1 cellular context compared by ENCODE assay signal in the genomic region with DNA sequence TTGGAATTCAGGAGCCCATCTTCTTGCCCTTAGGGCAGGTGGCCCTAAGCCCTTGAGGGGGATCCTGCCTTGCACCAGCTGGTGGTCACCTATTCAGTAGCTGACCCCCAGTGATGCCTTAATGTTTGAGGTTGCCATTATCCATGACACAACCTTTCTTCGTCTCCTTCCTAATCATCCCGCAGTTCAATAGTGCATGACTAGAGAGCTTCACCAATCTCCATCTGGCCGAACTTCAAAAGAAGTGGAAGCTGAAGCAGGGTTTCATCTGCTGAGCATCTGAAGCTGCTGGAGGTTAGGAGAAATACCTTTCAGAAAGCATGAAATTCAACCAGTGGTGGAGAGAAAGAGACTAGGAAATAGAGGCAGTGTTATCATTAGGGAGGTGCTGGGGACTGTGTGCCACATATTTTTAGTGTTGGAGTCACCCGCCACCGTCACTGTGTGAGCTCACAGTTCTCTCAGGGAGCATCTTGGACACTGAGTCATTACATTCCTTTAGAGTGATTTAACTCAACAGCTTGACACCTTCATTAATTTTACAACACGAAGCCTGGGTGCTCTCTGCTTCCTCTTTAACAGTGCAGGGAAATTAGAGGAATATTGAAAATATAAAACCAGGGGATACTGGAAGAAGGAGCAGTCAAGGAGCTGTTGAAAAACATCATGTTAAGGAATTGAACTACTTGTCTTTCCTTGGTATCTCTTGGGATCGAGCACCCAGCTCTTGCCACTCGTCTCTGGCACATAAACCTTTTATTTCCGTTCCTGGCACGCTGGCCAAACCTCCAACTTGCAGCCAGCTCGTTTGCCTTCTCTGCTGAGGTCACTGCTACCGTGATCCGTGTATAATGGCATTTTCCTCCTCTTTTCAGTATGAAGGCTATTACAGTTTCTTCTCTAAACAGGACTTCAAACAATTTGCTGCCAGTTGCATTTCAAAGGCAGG.
TF ChIP-seq lines count a peak whose summit lies in the region.

No MANE protein-coding gene starts in this region.

TF ChIP-seq in HEK293, 187 proteins besides CTCF, POLR2A, EP300 and RAD21 (continued from another document):
- TF ChIP-seq, protein P1, sequence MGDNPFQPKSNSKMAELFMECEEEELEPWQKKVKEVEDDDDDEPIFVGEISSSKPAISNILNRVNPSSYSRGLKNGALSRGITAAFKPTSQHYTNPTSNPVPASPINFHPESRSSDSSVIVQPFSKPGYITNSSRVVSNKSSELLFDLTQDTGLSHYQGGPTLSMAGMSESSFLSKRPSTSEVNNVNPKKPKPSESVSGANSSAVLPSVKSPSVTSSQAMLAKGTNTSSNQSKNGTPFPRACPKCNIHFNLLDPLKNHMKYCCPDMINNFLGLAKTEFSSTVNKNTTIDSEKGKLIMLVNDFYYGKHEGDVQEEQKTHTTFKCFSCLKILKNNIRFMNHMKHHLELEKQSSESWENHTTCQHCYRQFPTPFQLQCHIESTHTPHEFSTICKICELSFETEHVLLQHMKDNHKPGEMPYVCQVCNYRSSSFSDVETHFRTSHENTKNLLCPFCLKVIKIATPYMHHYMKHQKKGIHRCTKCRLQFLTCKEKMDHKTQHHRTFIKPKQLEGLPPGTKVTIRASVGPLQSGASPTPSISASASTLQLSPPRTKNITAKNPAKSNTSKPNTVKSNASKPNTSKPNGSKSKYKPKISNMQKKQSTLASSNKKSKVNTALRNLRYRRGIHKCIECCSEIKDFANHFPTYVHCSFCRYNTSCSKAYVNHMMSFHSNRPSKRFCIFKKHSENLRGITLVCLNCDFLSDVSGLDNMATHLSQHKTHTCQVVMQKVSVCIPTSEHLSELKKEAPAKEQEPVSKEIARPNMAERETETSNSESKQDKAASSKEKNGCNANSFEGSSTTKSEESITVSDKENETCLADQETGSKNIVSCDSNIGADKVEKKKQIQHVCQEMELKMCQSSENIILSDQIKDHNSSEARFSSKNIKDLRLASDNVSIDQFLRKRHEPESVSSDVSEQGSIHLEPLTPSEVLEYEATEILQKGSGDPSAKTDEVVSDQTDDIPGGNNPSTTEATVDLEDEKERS (tag by site-specific recombination; IDR thresholded peaks at IDR 0.05), result no peak
- TF ChIP-seq, protein P2, sequence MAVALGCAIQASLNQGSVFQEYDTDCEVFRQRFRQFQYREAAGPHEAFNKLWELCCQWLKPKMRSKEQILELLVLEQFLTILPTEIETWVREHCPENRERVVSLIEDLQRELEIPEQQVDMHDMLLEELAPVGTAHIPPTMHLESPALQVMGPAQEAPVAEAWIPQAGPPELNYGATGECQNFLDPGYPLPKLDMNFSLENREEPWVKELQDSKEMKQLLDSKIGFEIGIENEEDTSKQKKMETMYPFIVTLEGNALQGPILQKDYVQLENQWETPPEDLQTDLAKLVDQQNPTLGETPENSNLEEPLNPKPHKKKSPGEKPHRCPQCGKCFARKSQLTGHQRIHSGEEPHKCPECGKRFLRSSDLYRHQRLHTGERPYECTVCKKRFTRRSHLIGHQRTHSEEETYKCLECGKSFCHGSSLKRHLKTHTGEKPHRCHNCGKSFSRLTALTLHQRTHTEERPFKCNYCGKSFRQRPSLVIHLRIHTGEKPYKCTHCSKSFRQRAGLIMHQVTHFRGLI (tag by site-specific recombination; IDR thresholded peaks at IDR 0.05), result no peak
- peak; percentile 32; the same call in 1 of the 2 replicates for TF ChIP-seq ZSCAN4 (tag by site-specific recombination; IDR thresholded peaks at IDR 0.05)
- TF ChIP-seq ZNF26 (tag by site-specific recombination; IDR thresholded peaks at IDR 0.05), result no peak
- peak; percentile 40; the same call in 1 of the 2 replicates for TF ChIP-seq PRDM6 (tag by site-specific recombination; IDR thresholded peaks at IDR 0.05)
- TF ChIP-seq ZNF146 (tag by site-specific recombination; IDR thresholded peaks at IDR 0.05), result no peak
- TF ChIP-seq ZNF843 (tag by site-specific recombination; IDR thresholded peaks at IDR 0.05), result peak; percentile 42; the same call in 1 of the 2 replicates
- TF ChIP-seq, protein P3, sequence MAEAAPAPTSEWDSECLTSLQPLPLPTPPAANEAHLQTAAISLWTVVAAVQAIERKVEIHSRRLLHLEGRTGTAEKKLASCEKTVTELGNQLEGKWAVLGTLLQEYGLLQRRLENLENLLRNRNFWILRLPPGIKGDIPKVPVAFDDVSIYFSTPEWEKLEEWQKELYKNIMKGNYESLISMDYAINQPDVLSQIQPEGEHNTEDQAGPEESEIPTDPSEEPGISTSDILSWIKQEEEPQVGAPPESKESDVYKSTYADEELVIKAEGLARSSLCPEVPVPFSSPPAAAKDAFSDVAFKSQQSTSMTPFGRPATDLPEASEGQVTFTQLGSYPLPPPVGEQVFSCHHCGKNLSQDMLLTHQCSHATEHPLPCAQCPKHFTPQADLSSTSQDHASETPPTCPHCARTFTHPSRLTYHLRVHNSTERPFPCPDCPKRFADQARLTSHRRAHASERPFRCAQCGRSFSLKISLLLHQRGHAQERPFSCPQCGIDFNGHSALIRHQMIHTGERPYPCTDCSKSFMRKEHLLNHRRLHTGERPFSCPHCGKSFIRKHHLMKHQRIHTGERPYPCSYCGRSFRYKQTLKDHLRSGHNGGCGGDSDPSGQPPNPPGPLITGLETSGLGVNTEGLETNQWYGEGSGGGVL (tag by site-specific recombination; IDR thresholded peaks at IDR 0.05), result 0 out of 2 replicates have a peak, but pooled peaks have one; percentile 34
- 0 out of 2 replicates have a peak, but pooled peaks have one; percentile 61 for TF ChIP-seq ZNF324 (tag by site-specific recombination; IDR thresholded peaks at IDR 0.05)
- 0 out of 2 replicates have a peak, but pooled peaks have one; percentile 20 for TF ChIP-seq ZNF518A (tag by site-specific recombination; conservative IDR thresholded peaks at IDR 0.05; ENCODE audit: low read depth)
- no peak for TF ChIP-seq ZNF510 (tag by site-specific recombination; IDR thresholded peaks at IDR 0.05; ENCODE audit: insufficient replicate concordance)
- TF ChIP-seq HOXA7 (CRISPR knock-in tag; IDR thresholded peaks at IDR 0.05; ENCODE audit: borderline replicate concordance), result no peak
- 0 out of 2 replicates have a peak, but pooled peaks have one; percentile 7 for TF ChIP-seq PRDM1 (tag by site-specific recombination; IDR thresholded peaks at IDR 0.05)
- TF ChIP-seq, protein P4, sequence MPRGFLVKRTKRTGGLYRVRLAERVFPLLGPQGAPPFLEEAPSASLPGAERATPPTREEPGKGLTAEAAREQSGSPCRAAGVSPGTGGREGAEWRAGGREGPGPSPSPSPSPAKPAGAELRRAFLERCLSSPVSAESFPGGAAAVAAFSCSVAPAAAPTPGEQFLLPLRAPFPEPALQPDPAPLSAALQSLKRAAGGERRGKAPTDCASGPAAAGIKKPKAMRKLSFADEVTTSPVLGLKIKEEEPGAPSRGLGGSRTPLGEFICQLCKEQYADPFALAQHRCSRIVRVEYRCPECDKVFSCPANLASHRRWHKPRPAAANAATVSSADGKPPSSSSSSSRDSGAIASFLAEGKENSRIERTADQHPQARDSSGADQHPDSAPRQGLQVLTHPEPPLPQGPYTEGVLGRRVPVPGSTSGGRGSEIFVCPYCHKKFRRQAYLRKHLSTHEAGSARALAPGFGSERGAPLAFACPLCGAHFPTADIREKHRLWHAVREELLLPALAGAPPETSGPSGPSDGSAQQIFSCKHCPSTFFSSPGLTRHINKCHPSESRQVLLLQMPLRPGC (tag by site-specific recombination; IDR thresholded peaks at IDR 0.05), result peak; percentile 92
